ENCODE assay signal across 3 cellular contexts in genomic region chr1:12515234-12515633, GRCh38.
TF ChIP-seq lines count a peak whose summit lies in the region.

No MANE protein-coding gene starts in this region.

TF ChIP-seq in HEK293, 187 proteins besides CTCF, POLR2A, EP300 and RAD21:
- TF ChIP-seq ZNF140 (tag by site-specific recombination; IDR thresholded peaks at IDR 0.05) (no peak), ZNF521 (tag by site-specific recombination; IDR thresholded peaks at IDR 0.05) (no peak), ZNF571 (tag by site-specific recombination; IDR thresholded peaks at IDR 0.05) (no peak), ZNF175 (tag by site-specific recombination; IDR thresholded peaks at IDR 0.05) (no peak), ZNF121 (tag by site-specific recombination; IDR thresholded peaks at IDR 0.05) (peak; percentile 86), ZNF610 (tag by site-specific recombination; IDR thresholded peaks at IDR 0.05; ENCODE audit: borderline replicate concordance) (no peak), ZBTB7A (tag by site-specific recombination; IDR thresholded peaks at IDR 0.05; ENCODE audit: low read depth) (no peak), GLIS2 (tag by site-specific recombination; IDR thresholded peaks at IDR 0.05) (no peak)

TF ChIP-seq in K562, 482 proteins besides CTCF, POLR2A, EP300 and RAD21:
- TF ChIP-seq ATF4 (CRISPR knock-in tag; IDR thresholded peaks at IDR 0.05) (no peak), ZNF121 (CRISPR knock-in tag; conservative IDR thresholded peaks at IDR 0.05) (peak; percentile 51; the same call in 1 of the 2 replicates)

TF ChIP-seq in SK-N-SH, 30 proteins besides CTCF, POLR2A, EP300 and RAD21:
- no peak for TF ChIP-seq CHD2 (IDR thresholded peaks at IDR 0.05; ENCODE audit: low read length, partially characterized antibody)
- TF ChIP-seq EZH2phosphoT487 (IDR thresholded peaks at IDR 0.05; ENCODE audit: borderline replicate concordance, low read depth): no peak
